8 cellular contexts compared by ENCODE assay signal in the genomic region with DNA sequence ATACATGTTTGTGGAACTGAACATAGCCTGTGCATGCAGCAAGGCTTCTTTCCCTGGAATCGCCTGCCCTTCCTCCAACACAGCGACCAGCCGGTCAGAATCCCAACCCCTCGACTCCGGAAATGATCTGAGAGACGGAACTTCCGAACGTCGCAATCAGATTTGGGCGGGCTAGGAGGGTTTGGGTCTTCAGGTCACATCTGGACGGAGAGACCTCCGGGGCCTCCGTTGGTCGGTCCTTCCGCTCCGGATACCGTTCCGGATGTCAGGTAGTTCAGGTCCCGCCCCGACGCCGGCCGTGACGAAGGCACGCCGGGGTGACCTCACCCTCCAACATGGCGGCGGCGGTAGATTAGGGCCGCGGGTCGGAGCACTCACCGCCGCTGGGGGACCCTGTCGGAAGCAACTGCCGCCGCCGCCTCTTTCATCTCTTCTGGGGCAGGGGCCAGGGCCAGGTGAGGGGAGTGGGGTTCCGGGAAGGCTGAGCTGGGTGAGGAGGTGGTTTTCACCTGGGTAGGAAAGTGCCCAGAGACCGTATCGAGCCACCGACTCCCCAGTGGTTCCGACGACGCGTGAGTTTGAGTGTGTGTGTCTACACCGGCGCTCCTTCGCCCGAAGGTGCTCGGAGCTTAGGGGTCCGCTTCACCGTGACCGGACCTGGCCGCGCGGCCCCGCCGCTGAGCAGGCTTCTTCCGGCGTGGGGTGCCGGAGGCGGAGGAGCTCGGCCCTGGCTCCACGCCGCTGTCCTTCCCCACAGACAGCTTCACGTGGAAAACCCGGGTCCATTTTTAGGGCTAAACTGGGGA. TPM values are rescaled to one million over a fixed set of nuclear protein-coding genes. Genes with fewer than 3 reads are reported as not detected.
DNase-seq lines count a peak whose midpoint lies in the region; ATAC-seq and TF ChIP-seq lines count a peak whose summit lies in the region.

TSS of gene BCL2L13 (plus strand) at position 326 of the 806 bp plus-strand sequence. CDS start 16,955 bp downstream, outside the sequence.

- no peaks in the 10 kb centered on the region for H3K9me3 ChIP-seq in PC-3 (ENCODE audit: low read length)
- no peaks in the 10 kb centered on the region for H3K9me3 ChIP-seq in mucosa of descending colon

- peak within 1 kb of the TSS; percentile 92 to 96 (median 95) for H3K4me3 Mint-ChIP-seq in IgD-negative memory B cell

- peaks cover 22% of the 10 kb centered on the region for H3K4me1 ChIP-seq in PC-3 (ENCODE audit: insufficient read depth, low read length)
- peaks cover 14% of the 10 kb centered on the region for H3K4me1 ChIP-seq in mucosa of descending colon (ENCODE audit: low read depth)

- TF ChIP-seq CTCF in PC-3 (conservative IDR thresholded peaks at IDR 0.05; ENCODE audit: low read depth, low read length) (no peak), mucosa of descending colon (IDR thresholded peaks at IDR 0.05) (no peak)

- H3K27ac ChIP-seq in PC-3 (ENCODE audit: low read length) (peak within 1 kb of the TSS; percentile 93), epithelial cell of prostate (peak within 1 kb of the TSS; percentile 98)

- H3K79me2 ChIP-seq in PC-3 (ENCODE audit: low read length), result peaks cover 40% of the 10 kb centered on the region

- peak; percentile 63 for DNase-seq in DMS114 treated with DMSO at 0.1 percent for 48 hours (lab: John Stamatoyannopoulos, UW; ENCODE audit: unreplicated experiment)
- peak; percentile 86 for DNase-seq in PC-3
- DNase-seq in activated T-cell treated with anti-CD3 and anti-CD28 coated beads for 48 hours (ENCODE audit: low read depth), result peak; percentile 87
- DNase-seq in epithelial cell of prostate (ENCODE audit: low read depth, low spot score), result no peak
- DNase-seq in mucosa of descending colon, result peak; percentile 94 to 97 (median 96)
- DNase-seq in stimulated activated CD8-positive, alpha-beta memory T cell treated with anti-CD3 and anti-CD28 coated beads, Interleukin-4, amount 100 ng/mL, for 1 hour (ENCODE audit: low read depth in 2 of 2, low spot score in 1 of 2), result peak; percentile 61 to 75

- H3K4me2 ChIP-seq in PC-3 (ENCODE audit: low read length), result peak within 1 kb of the TSS; percentile 90

- H3K4me1 Mint-ChIP-seq in IgD-negative memory B cell, result peaks cover 19 to 25% (median 22%) of the 10 kb centered on the region in 3 donors

- 0 out of 2 replicates have a peak, but pooled peaks cover 3% of the 10 kb centered on the region for H4K20me1 ChIP-seq in PC-3 (ENCODE audit: low read length)

- peak within 1 kb of the TSS; percentile 81 for H2AFZ ChIP-seq in PC-3 (ENCODE audit: low read length)

- BruUV-seq in PC-3 (replicated peaks; lab: Mats Ljungman, UMichigan), result TSS peak; percentile 66

- H3K27ac Mint-ChIP-seq in IgD-negative memory B cell, result peak within 1 kb of the TSS; percentile 92 to 99 (median 94)

- H3K36me3 Mint-ChIP-seq in IgD-negative memory B cell, result peaks cover 4% of the 10 kb centered on the region

- H3K36me3 ChIP-seq in PC-3 (ENCODE audit: low read depth, low read length) (no peaks in the 10 kb centered on the region), mucosa of descending colon (ENCODE audit: low read depth) (no peaks in the 10 kb centered on the region)

- intact Hi-C loops in PC-3 (cut with micrococcal nuclease) (loop anchor here (2.0 kb wide), 2 partner anchors 34 to 68 kb away; no protein-coding TSS in a partner anchor), mucosa of descending colon (cut with DNase I, micrococcal nuclease) (no loop called here)

- H3K4me3 ChIP-seq in PC-3 (ENCODE audit: low read length) (peak within 1 kb of the TSS; percentile 91), mucosa of descending colon (peak within 1 kb of the TSS; percentile 85)

- POLR2A ChIA-PET in PC-3 (lab: Charles Lee; ENCODE audit: unreplicated experiment), result interaction anchor here (0.5 to 0.6 kb wide), 2 partner anchors 15 to 387 kb away, joined by 3 to 15 read pairs; no protein-coding TSS in a partner anchor

- ATAC-seq in GM21528 (IDR thresholded peaks at IDR 0.05; ENCODE audit: low FRiP score, unreplicated experiment) (peak; percentile 84), PC-3 (peak; percentile 86), mucosa of descending colon (peak; percentile 97)

- H3K9me3 Mint-ChIP-seq in IgD-negative memory B cell, result no peaks in the 10 kb centered on the region

- no peaks in the 10 kb centered on the region for H3F3A ChIP-seq in PC-3 (ENCODE audit: low read length, unreplicated experiment)

- no peaks in the 10 kb centered on the region for H3K27me3 ChIP-seq in PC-3 (ENCODE audit: low read length)

- H3K9me2 ChIP-seq in PC-3 (replicated peaks; ENCODE audit: low read length), result no peaks in the 10 kb centered on the region

- no peaks in the 10 kb centered on the region for H3K27me3 Mint-ChIP-seq in IgD-negative memory B cell

- peak within 1 kb of the TSS; percentile 98 for H3K9ac ChIP-seq in PC-3 (ENCODE audit: low read length)

- CTCF ChIA-PET in PC-3 (lab: Charles Lee), result interaction anchor here (0.6 kb wide), 3 partner anchors 16 to 105 kb away, joined by 3 read pairs; no protein-coding TSS in a partner anchor

RNA-seq across cellular contexts. Expression of gene BCL2L13, which starts in this region (rescaled TPM):
- polyA plus RNA-seq in IgD-negative memory B cell, result 41.8 TPM
- 31.3 TPM in 2 replicates for total RNA-seq in PC-3 (2014; rRNA removed)
- total RNA-seq in mucosa of descending colon, result 10 to 100 TPM; 47.2 to 61.2 (median 57.3) TPM
